In genomic region chr15:67816668-67817067, GRCh38 we compare ENCODE assay signal across 8 cellular contexts. TPM values are rescaled to one million over a fixed set of nuclear protein-coding genes. Genes with fewer than 3 reads are reported as not detected.
"Had no signal": no experiment of that assay in that cellular context is flagged by ENCODE, and none has a peak within 500 bp of the region (broad histone marks: within the 10 kb centered on the region; RNA-seq: fewer than 3 reads in every experiment).

No MANE protein-coding gene starts in this region.

- H3K27ac ChIP-seq: HL-60, KMS-11 had no signal

- ATAC-seq: HepG2, K562 had no signal

- DNase-seq: IMR-90, KBM-7, KG1 had no signal

- H3K9ac ChIP-seq: KMS-11 had no signal

- H3K4me3 ChIP-seq: K562 had no signal

- H3K4me2 ChIP-seq: KMS-11 had no signal

RNA-seq across cellular contexts. Expression of gene SKOR1, which starts 8.6 kb away (rescaled TPM):
- polyA plus RNA-seq: IgD-negative memory B cell had no signal

RNA-seq across cellular contexts. Expression of gene RNU6-1, which starts 23.2 kb away (rescaled TPM):
- polyA plus RNA-seq: HepG2, IgD-negative memory B cell, IMR-90, K562 had no signal
